ENCODE assay signal across 12 cellular contexts in the genomic region with DNA sequence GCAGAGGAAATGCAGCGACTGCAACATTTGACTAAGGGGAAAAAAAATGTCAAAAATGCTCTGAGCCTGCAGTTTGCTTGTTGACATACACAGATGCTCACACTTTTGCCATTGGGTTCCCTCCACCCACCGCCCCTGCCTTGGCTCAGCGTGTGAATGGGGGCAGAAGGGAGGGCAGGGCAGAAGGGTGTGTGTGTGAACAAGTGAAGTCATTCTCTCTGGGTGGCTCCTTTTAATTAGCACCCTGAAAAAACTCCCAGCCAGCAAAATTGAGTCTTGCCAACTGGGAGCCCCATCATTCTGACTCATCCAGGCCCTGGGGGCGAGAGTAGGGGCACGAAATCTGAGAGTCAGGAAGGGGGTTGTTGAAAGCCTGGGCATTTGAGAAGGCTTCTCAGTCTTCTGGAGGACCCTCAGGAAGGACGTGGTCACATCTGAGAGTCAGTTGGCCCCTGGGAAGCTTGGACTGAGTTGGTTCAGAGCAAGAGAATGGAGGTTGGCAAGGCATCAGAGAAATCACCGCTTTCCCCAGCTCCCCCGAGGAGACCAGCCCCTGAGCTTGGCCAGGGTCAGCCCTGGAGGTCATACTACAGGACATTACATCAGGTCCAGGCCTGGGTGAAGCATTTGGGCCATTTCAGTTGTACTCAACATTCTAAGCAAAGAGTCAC. TPM values are rescaled to one million over a fixed set of nuclear protein-coding genes. Genes with fewer than 3 reads are reported as not detected.
A peak's percentile ranks its signal among the peaks of the same experiment; 100 is the strongest.
DNase-seq lines count a peak whose midpoint lies in the region; ATAC-seq, FAIRE-seq and TF ChIP-seq lines count a peak whose summit lies in the region.
"Had no signal": no experiment of that assay in that cellular context is flagged by ENCODE, and none has a peak within 500 bp of the region (broad histone marks: within the 10 kb centered on the region; RNA-seq: fewer than 3 reads in every experiment).

No MANE protein-coding gene starts in this region.

- ATAC-seq in left lobe of liver (peak; percentile 40), GM21367 (IDR thresholded peaks at IDR 0.05; ENCODE audit: unreplicated experiment) (no peak)

- in situ Hi-C loops in mammary epithelial cell (cut with MboI; ENCODE audit: low sequenced_read_pairs in 2 of 2) = loop anchor here in 1 of 2 donors (10.0 kb wide), 1 partner anchor 627 kb away; no protein-coding TSS in a partner anchor
- in situ Hi-C loops in GM13976 (cut with MboI; ENCODE audit: low sequenced_read_pairs, unreplicated experiment) = loop anchor here (10.0 kb wide), 2 partner anchors 287 to 487 kb away; partner anchors contain the start of gene KRT84

- no peaks in the 10 kb centered on the region for H3K27me3 ChIP-seq in mammary epithelial cell (ENCODE audit: insufficient read depth, low read length)

- no peak overlapping the region for H2AFZ ChIP-seq in mammary epithelial cell (ENCODE audit: low read depth, low read length)

- H3K36me3 ChIP-seq in mammary epithelial cell (ENCODE audit: insufficient read depth, low read length) = no peaks in the 10 kb centered on the region

- no TSS peak for BruUV-seq in mammary epithelial cell (replicated peaks; lab: Mats Ljungman, UMichigan)

- no peak overlapping the region for H3K4me3 ChIP-seq in mammary epithelial cell (replicated peaks in 1 of 3; ENCODE audit: insufficient read depth in 1 of 3, low read depth in 2 of 3, low read length in 3 of 3)

- CTCF ChIA-PET in mammary epithelial cell (lab: Charles Lee; ENCODE audit: low non-redundant PET) = no interaction called here

- H3K79me2 ChIP-seq in mammary epithelial cell (ENCODE audit: insufficient read depth, low read length) = no peaks in the 10 kb centered on the region

- TF ChIP-seq CTCF in mammary epithelial cell (conservative IDR thresholded peaks at IDR 0.05 in 1 of 2, IDR thresholded peaks at IDR 0.05 in 1 of 2; ENCODE audit: extremely low read depth in 1 of 2, insufficient read depth in 1 of 2, low read depth in 1 of 2, low read length in 2 of 2) (no peak), GM13976 (IDR thresholded peaks at IDR 0.05; ENCODE audit: borderline replicate concordance, control extremely low read depth, extremely low read depth, insufficient read depth, missing control alignments) (no peak)

- WGBS in mammary epithelial cell (ENCODE audit: low coverage, missing lambda C conversion rate) = 20% methylated on average over 6 of the region's 8 CpGs

- no peaks in the 10 kb centered on the region for H4K20me1 ChIP-seq in mammary epithelial cell (ENCODE audit: insufficient read depth, low read length)

- dilution Hi-C loops in mammary epithelial cell (cut with HindIII; ENCODE audit: low sequenced_read_pairs) = no loop called here

- peak overlapping the region; percentile 22 for H3K4me2 ChIP-seq in mammary epithelial cell (ENCODE audit: insufficient read depth, low read depth, low read length)

- intact Hi-C loops in mammary epithelial cell (cut with micrococcal nuclease) = loop anchor here (1.0 to 10.0 kb wide), 4 partner anchors 351 to 729 kb away; partner anchors contain the start of gene KRT5

- H3K4me1 ChIP-seq in mammary epithelial cell (ENCODE audit: insufficient read depth, low read length) = peaks cover 67% of the 10 kb centered on the region

- H3K9ac ChIP-seq in mammary epithelial cell (ENCODE audit: insufficient read depth, low read length) = peak overlapping the region; percentile 64

- no peaks in the 10 kb centered on the region for H3K9me3 ChIP-seq in mammary epithelial cell (replicated peaks; ENCODE audit: insufficient read depth, low read length)

- DNase-seq in NCI-H748 (lab: John Stamatoyannopoulos, UW; ENCODE audit: unreplicated experiment) (peak; percentile 10), NCI-H748 treated with DMSO at 0.1 percent for 48 hours (lab: John Stamatoyannopoulos, UW) (no peak), mammary epithelial cell (peak; percentile 98), left lobe of liver (ENCODE audit: low spot score) (no peak), urothelium cell line (ENCODE audit: low spot score) (peak; percentile 54), germinal center (ENCODE audit: low spot score) (no peak), GM13976 (ENCODE audit: low spot score) (no peak)
- DNase-seq: stimulated activated CD4-positive, alpha-beta T cell treated with anti-CD3 and anti-CD28 coated beads, Interleukin-15, amount 100 ng/mL, for 24 hours had no signal

- no peak for FAIRE-seq in urothelium cell line (lab: Jason Lieb, UNC)
- FAIRE-seq: A204.1, colon, TTC549 had no signal

- H3K27ac ChIP-seq in mammary epithelial cell (ENCODE audit: insufficient read depth, low read depth, low read length) = peak overlapping the region; percentile 67

RNA-seq across cellular contexts. Expression of gene KRT78, which starts 22.6 kb away (rescaled TPM):
- not detected for total RNA-seq in mammary epithelial cell
- polyA plus RNA-seq in mammary epithelial cell = not detected
- not detected for polyA minus RNA-seq in mammary epithelial cell
- not detected for total RNA-seq in left lobe of liver

RNA-seq across cellular contexts. Expression of gene KRT8, which starts 33.5 kb away (rescaled TPM):
- total RNA-seq in mammary epithelial cell (100 to 1,000 TPM in 1 of 2 donors, 10 to 100 TPM in 1; 97.0 to 397 TPM), left lobe of liver (235 TPM)
- polyA plus RNA-seq in mammary epithelial cell = 391 TPM
- 365 TPM for polyA minus RNA-seq in mammary epithelial cell

RNA-seq across cellular contexts. Expression of gene KRT79, which starts 37.3 kb away (rescaled TPM):
- not detected for total RNA-seq in mammary epithelial cell
- polyA plus RNA-seq in mammary epithelial cell = not detected
- not detected for polyA minus RNA-seq in mammary epithelial cell
- total RNA-seq in left lobe of liver = not detected

RNA-seq across cellular contexts. Expression of gene KRT4, which starts 57.5 kb away (rescaled TPM):
- total RNA-seq in mammary epithelial cell (not detected), left lobe of liver (not detected)
- not detected for polyA plus RNA-seq in mammary epithelial cell
- not detected for polyA minus RNA-seq in mammary epithelial cell

Comparison
In these comparisons a context has a peak if more than half of its experiments do, and no peak if none do; other contexts are left out.
1. DNase-seq: peak in NCI-H748 (single experiment), mammary epithelial cell (single experiment) and urothelium cell line (single experiment); none in NCI-H748 treated with DMSO at 0.1 percent for 48 hours (single experiment), left lobe of liver (single experiment), germinal center (single experiment) and GM13976 (single experiment).